In the genomic region with DNA sequence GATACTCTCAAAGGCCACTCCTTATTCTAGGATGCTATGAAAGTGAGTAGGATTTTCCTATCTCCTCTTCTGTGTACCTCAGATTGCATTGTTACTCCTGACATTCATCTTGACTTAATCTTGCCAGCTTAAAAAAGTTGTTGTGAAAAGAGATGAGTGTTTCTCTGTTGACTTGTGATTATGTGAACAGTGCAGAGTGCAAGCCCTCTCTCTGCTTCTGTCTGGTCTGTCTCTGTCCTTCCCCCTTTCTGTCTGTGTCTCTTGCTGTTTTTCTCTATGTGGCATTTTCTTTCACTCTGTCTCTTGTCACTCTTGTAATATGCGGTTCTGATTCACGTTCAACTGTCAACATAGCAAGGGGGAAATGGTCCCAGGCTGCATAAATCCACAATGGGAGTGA, we compare ENCODE assay signal across 21 cellular contexts.
"Had no signal": no experiment of that assay in that cellular context is flagged by ENCODE, and none has a peak within 500 bp of the region (broad histone marks: within the 10 kb centered on the region; RNA-seq: fewer than 3 reads in every experiment).

No MANE protein-coding gene starts in this region.

- H3K4me1 ChIP-seq: ascending aorta had no signal

- H3K27ac ChIP-seq: ascending aorta, brain microvascular endothelial cell, hepatocyte, sigmoid colon, thoracic aorta, vagina had no signal

- H3K4me2 ChIP-seq: hepatocyte had no signal

- H2AFZ ChIP-seq: hepatocyte had no signal

- ATAC-seq: left lobe of liver had no signal

- H3K27me3 ChIP-seq: ascending aorta, brain microvascular endothelial cell, hepatocyte, sigmoid colon, vagina had no signal

- H3K9me3 ChIP-seq: ascending aorta, sigmoid colon, thoracic aorta, vagina had no signal

- H3K4me3 ChIP-seq: ascending aorta, hepatocyte, sigmoid colon, thoracic aorta, vagina had no signal

- H3K36me3 ChIP-seq: ascending aorta, brain microvascular endothelial cell, sigmoid colon, thoracic aorta, vagina had no signal

- DNase-seq: activated CD4-positive, alpha-beta T cell treated with anti-CD3 and anti-CD28 coated beads for 1 hour; activated effector memory CD4-positive, alpha-beta T cell treated with anti-CD3 and anti-CD28 coated beads, Interleukin-2, amount 50 U/mL, for 16 hours; activated naive CD4-positive, alpha-beta T cell treated with anti-CD3 and anti-CD28 coated beads, Interleukin-2, amount 10 ng/mL, durations not matched to agents 7 days and 5 days; activated T-cell treated with anti-CD3 and anti-CD28 coated beads, Interleukin-2, amount 50 U/mL, for 48 hours; brain microvascular endothelial cell; central memory CD4-positive, alpha-beta T cell; dermis blood vessel endothelial cell; effector CD8-positive, alpha-beta T cell; erythroblast; foreskin fibroblast; midbrain; natural killer cell; sigmoid colon; stimulated activated CD4-positive, alpha-beta T cell treated with anti-CD3 and anti-CD28 coated beads, Interleukin-2, amount 100 ng/mL, for 48 hours; stimulated activated CD8-positive, alpha-beta memory T cell treated with anti-CD3 and anti-CD28 coated beads, Interleukin-4, amount 100 ng/mL, for 48 hours; stimulated activated naive CD4-positive, alpha-beta T cell had no signal

- H3K79me2 ChIP-seq: hepatocyte had no signal
